In genomic region chr13:113448545-113448884, GRCh38 we compare ENCODE assay signal across 9 cellular contexts. TPM values are rescaled to one million over a fixed set of nuclear protein-coding genes. Genes with fewer than 3 reads are reported as not detected.
DNase-seq lines count a peak whose midpoint lies in the region; ATAC-seq and TF ChIP-seq lines count a peak whose summit lies in the region.
"Had no signal": no experiment of that assay in that cellular context is flagged by ENCODE, and none has a peak within 500 bp of the region (broad histone marks: within the 10 kb centered on the region; RNA-seq: fewer than 3 reads in every experiment).

No MANE protein-coding gene starts in this region.

- H3K27me3 Mint-ChIP-seq in central memory CD8-positive, alpha-beta T cell = no peaks in the 10 kb centered on the region
- peaks cover 3% of the 10 kb centered on the region for H3K27me3 Mint-ChIP-seq in neural progenitor cell (ENCODE audit: insufficient read depth, low read depth)

- no peaks in the 10 kb centered on the region for H3K9me3 ChIP-seq in neural progenitor cell (ENCODE audit: low read depth)
- H3K9me3 ChIP-seq: SJSA1 had no signal

- DNase-seq in ELF-1 (ENCODE audit: low read depth, low spot score) (peak; percentile 67), NCI-H1105 (lab: John Stamatoyannopoulos, UW) (peak; percentile 38), neural progenitor cell (ENCODE audit: low spot score) (no peak), hypothalamus (lab: John Stamatoyannopoulos, UW) (no peak)
- no peak for DNase-seq in central memory CD8-positive, alpha-beta T cell (ENCODE audit: low spot score in 2 of 2)

- H3K36me3 Mint-ChIP-seq in central memory CD8-positive, alpha-beta T cell (ENCODE audit: insufficient read depth) = peaks cover 2% of the 10 kb centered on the region
- H3K36me3 Mint-ChIP-seq in neural progenitor cell = peaks cover 10% of the 10 kb centered on the region

- H3K36me3 ChIP-seq in neural progenitor cell = no peaks in the 10 kb centered on the region
- H3K36me3 ChIP-seq: SJSA1 had no signal

- no peak overlapping the region for H3K4me2 ChIP-seq in neural progenitor cell

- no peaks in the 10 kb centered on the region for H3F3A ChIP-seq in neural progenitor cell (ENCODE audit: low read depth)

- no peak for ATAC-seq in central memory CD8-positive, alpha-beta T cell (replicated peaks; ENCODE audit: extremely low read depth, poor library complexity, severe bottlenecking)
- ATAC-seq in GM18858 (IDR thresholded peaks at IDR 0.05; ENCODE audit: unreplicated experiment) = no peak
- ATAC-seq in HG03520 (IDR thresholded peaks at IDR 0.05; ENCODE audit: unreplicated experiment) = no peak
- no peak for ATAC-seq in GM21737 (IDR thresholded peaks at IDR 0.05; ENCODE audit: unreplicated experiment)

- no peak overlapping the region for H3K27ac ChIP-seq in neural progenitor cell
- H3K27ac ChIP-seq: SJSA1 had no signal

- peak overlapping the region; percentile 68 for H3K27ac Mint-ChIP-seq in central memory CD8-positive, alpha-beta T cell (ENCODE audit: low read depth)
- H3K27ac Mint-ChIP-seq in neural progenitor cell = peak overlapping the region; percentile 83

- H4K20me1 ChIP-seq in neural progenitor cell (ENCODE audit: low read depth) = no peaks in the 10 kb centered on the region

- no peak overlapping the region for H2AFZ ChIP-seq in neural progenitor cell (replicated peaks)

- H3K79me2 ChIP-seq in neural progenitor cell (ENCODE audit: low read depth) = no peaks in the 10 kb centered on the region

- no peaks in the 10 kb centered on the region for H3K4me1 ChIP-seq in neural progenitor cell

- H3K27me3 ChIP-seq in neural progenitor cell = no peaks in the 10 kb centered on the region
- H3K27me3 ChIP-seq: SJSA1 had no signal

- H3K4me3 ChIP-seq in neural progenitor cell = no peak overlapping the region

- H3K4me1 Mint-ChIP-seq in central memory CD8-positive, alpha-beta T cell = no peaks in the 10 kb centered on the region
- peaks cover 9% of the 10 kb centered on the region for H3K4me1 Mint-ChIP-seq in neural progenitor cell

- peak overlapping the region; percentile 67 for H3K4me3 Mint-ChIP-seq in central memory CD8-positive, alpha-beta T cell
- H3K4me3 Mint-ChIP-seq in neural progenitor cell = no peak overlapping the region

- H3K9me3 Mint-ChIP-seq in central memory CD8-positive, alpha-beta T cell = no peaks in the 10 kb centered on the region
- no peaks in the 10 kb centered on the region for H3K9me3 Mint-ChIP-seq in neural progenitor cell

- H3K9ac ChIP-seq in neural progenitor cell = no peak overlapping the region

- TF ChIP-seq CTCF in neural progenitor cell (IDR thresholded peaks at IDR 0.05) = no peak

RNA-seq across cellular contexts. Expression of gene ADPRHL1, which starts 4.8 kb away (rescaled TPM):
- total RNA-seq in neural progenitor cell (ENCODE audit: low replicate concordance) = 0.22 and 0.43 TPM in 2 replicates

RNA-seq across cellular contexts. Expression of gene DCUN1D2, which starts 42.0 kb away (rescaled TPM):
- total RNA-seq in neural progenitor cell (ENCODE audit: low replicate concordance) = 17.4 and 23.8 TPM in 2 replicates

Comparison
In these comparisons a context has a peak if more than half of its experiments do, and no peak if none do; other contexts are left out.
1. DNase-seq: peak in ELF-1 (single experiment) and NCI-H1105 (single experiment); none in central memory CD8-positive, alpha-beta T cell (0 of 2), neural progenitor cell (single experiment) and hypothalamus (0 of 51).